Comparison of ENCODE assay signal across 29 cellular contexts in genomic region chr12:97536353-97536752, GRCh38.
"Had no signal": no experiment of that assay in that cellular context is flagged by ENCODE, and none has a peak within 500 bp of the region (broad histone marks: within the 10 kb centered on the region; RNA-seq: fewer than 3 reads in every experiment).

No MANE protein-coding gene starts in this region.

- H3K4me1 Mint-ChIP-seq: naive thymus-derived CD8-positive, alpha-beta T cell; stimulated activated effector memory CD8-positive, alpha-beta T cell treated with anti-CD3 and anti-CD28 coated beads, Interleukin-12 subunit alpha, Interleukin-12 subunit beta, amount 100 ng/mL, for 72 hours; stimulated activated naive B cell treated with anti-CD40 and anti-IgM and Interleukin-4, amounts not matched to agents 10 μg/mL and 1 μg/mL and 100 μg/mL, for 72 hours had no signal

- H3K27me3 ChIP-seq: ovary, right lobe of liver, sigmoid colon, stomach, tibial artery, transverse colon, upper lobe of right lung, uterus had no signal

- DNase-seq: naive thymus-derived CD8-positive, alpha-beta T cell; nephron progenitor cell; occipital lobe; ovary; posterior cingulate gyrus; psoas muscle; right cardiac atrium; right lobe of liver; sigmoid colon; small intestine; stimulated activated CD4-positive, alpha-beta T cell treated with anti-CD3 and anti-CD28 coated beads, Interleukin-15, amount 100 ng/mL, for 24 hours; stimulated activated CD4-positive, alpha-beta T cell treated with anti-CD3 and anti-CD28 coated beads, Interleukin-2, amount 100 ng/mL, for 24 hours; stimulated activated CD4-positive, alpha-beta T cell treated with anti-CD3 and anti-CD28 coated beads, Interleukin-2, amount 100 ng/mL, for 48 hours; stimulated activated CD4-positive, alpha-beta T cell treated with anti-CD3 and anti-CD28 coated beads, Interleukin-4, amount 100 ng/mL, for 24 hours; stimulated activated naive B cell treated with anti-CD40 and anti-IgM and Interleukin-4, amounts not matched to agents 10 μg/mL and 1 μg/mL and 100 μg/mL, for 72 hours; stimulated activated naive CD4-positive, alpha-beta T cell treated with Interleukin-2 at 50 U/mL for 16 hours; stomach; tibial artery; transverse colon; upper lobe of right lung; uterus had no signal

- H3K36me3 ChIP-seq: ovary, right lobe of liver, sigmoid colon, stomach, thoracic aorta, tibial artery, transverse colon, upper lobe of right lung, uterus had no signal

- H3K4me3 Mint-ChIP-seq: naive thymus-derived CD8-positive, alpha-beta T cell; natural killer cell treated with Interleukin-12 subunit alpha and Interleukin-12 subunit beta and Interleukin-15 and Interleukin-18, amount 100 ng/mL, for 72 hours; nephron progenitor cell; neural crest cell; stimulated activated effector memory CD8-positive, alpha-beta T cell treated with anti-CD3 and anti-CD28 coated beads, Interleukin-12 subunit alpha, Interleukin-12 subunit beta, amount 100 ng/mL, for 72 hours; stimulated activated naive B cell treated with anti-CD40 and anti-IgM and Interleukin-4, amounts not matched to agents 10 μg/mL and 1 μg/mL and 100 μg/mL, for 72 hours; stimulated activated naive CD8-positive, alpha-beta T cell treated with anti-CD3 and anti-CD28 coated beads, Interleukin-15, Interleukin-2, amounts not matched to agents 100 ng/mL and 50 ng/mL, for 24 hours; type B pancreatic cell had no signal

- FAIRE-seq: small intestine had no signal

- H3K9me3 ChIP-seq: ovary, psoas muscle, right lobe of liver, sigmoid colon, stomach, thoracic aorta, tibial artery, transverse colon, upper lobe of right lung, uterus had no signal

- H3K4me3 ChIP-seq: ovary, psoas muscle, right lobe of liver, sigmoid colon, stomach, thoracic aorta, tibial artery, transverse colon, upper lobe of right lung, uterus had no signal

- ATAC-seq: naive thymus-derived CD8-positive, alpha-beta T cell; natural killer cell treated with Interleukin-12 subunit alpha and Interleukin-12 subunit beta and Interleukin-15 and Interleukin-18, amount 100 ng/mL, for 72 hours; psoas muscle; right cardiac atrium; right lobe of liver; stimulated activated effector memory CD8-positive, alpha-beta T cell treated with anti-CD3 and anti-CD28 coated beads, Interleukin-12 subunit alpha, Interleukin-12 subunit beta, amount 100 ng/mL, for 72 hours; stimulated activated naive B cell treated with anti-CD40 and anti-IgM and Interleukin-4, amounts not matched to agents 10 μg/mL and 1 μg/mL and 100 μg/mL, for 72 hours; upper lobe of right lung had no signal

- H3K27ac Mint-ChIP-seq: naive thymus-derived CD8-positive, alpha-beta T cell; natural killer cell treated with Interleukin-12 subunit alpha and Interleukin-12 subunit beta and Interleukin-15 and Interleukin-18, amount 100 ng/mL, for 72 hours; nephron progenitor cell; progenitor cell of endocrine pancreas; stimulated activated effector memory CD8-positive, alpha-beta T cell treated with anti-CD3 and anti-CD28 coated beads, Interleukin-12 subunit alpha, Interleukin-12 subunit beta, amount 100 ng/mL, for 72 hours; stimulated activated naive B cell treated with anti-CD40 and anti-IgM and Interleukin-4, amounts not matched to agents 10 μg/mL and 1 μg/mL and 100 μg/mL, for 72 hours; stimulated activated naive CD8-positive, alpha-beta T cell treated with anti-CD3 and anti-CD28 coated beads, Interleukin-15, Interleukin-2, amounts not matched to agents 100 ng/mL and 50 ng/mL, for 24 hours; type B pancreatic cell had no signal

- H3K27me3 Mint-ChIP-seq: natural killer cell treated with Interleukin-12 subunit alpha and Interleukin-12 subunit beta and Interleukin-15 and Interleukin-18, amount 100 ng/mL, for 72 hours; progenitor cell of endocrine pancreas; stimulated activated naive B cell treated with anti-CD40 and anti-IgM and Interleukin-4, amounts not matched to agents 10 μg/mL and 1 μg/mL and 100 μg/mL, for 72 hours; stimulated activated naive CD8-positive, alpha-beta T cell treated with anti-CD3 and anti-CD28 coated beads, Interleukin-15, Interleukin-2, amounts not matched to agents 100 ng/mL and 50 ng/mL, for 24 hours; type B pancreatic cell had no signal

- H3K36me3 Mint-ChIP-seq: naive thymus-derived CD8-positive, alpha-beta T cell; natural killer cell treated with Interleukin-12 subunit alpha and Interleukin-12 subunit beta and Interleukin-15 and Interleukin-18, amount 100 ng/mL, for 72 hours; stimulated activated effector memory CD8-positive, alpha-beta T cell treated with anti-CD3 and anti-CD28 coated beads, Interleukin-12 subunit alpha, Interleukin-12 subunit beta, amount 100 ng/mL, for 72 hours; stimulated activated naive B cell treated with anti-CD40 and anti-IgM and Interleukin-4, amounts not matched to agents 10 μg/mL and 1 μg/mL and 100 μg/mL, for 72 hours; type B pancreatic cell had no signal

- H3K4me1 ChIP-seq: parathyroid adenoma, psoas muscle, right lobe of liver, stomach, tibial artery, transverse colon, upper lobe of right lung, uterus had no signal

- H3K9me3 Mint-ChIP-seq: nephron progenitor cell; neural crest cell; stimulated activated naive B cell treated with anti-CD40 and anti-IgM and Interleukin-4, amounts not matched to agents 10 μg/mL and 1 μg/mL and 100 μg/mL, for 72 hours; stimulated activated naive CD8-positive, alpha-beta T cell treated with anti-CD3 and anti-CD28 coated beads, Interleukin-15, Interleukin-2, amounts not matched to agents 100 ng/mL and 50 ng/mL, for 24 hours; type B pancreatic cell had no signal

- H3K27ac ChIP-seq: ovary, parathyroid adenoma, psoas muscle, right lobe of liver, sigmoid colon, stomach, thoracic aorta, tibial artery, transverse colon, upper lobe of right lung, uterus had no signal
